Comparison of ENCODE assay signal across 14 cellular contexts in the genomic region with DNA sequence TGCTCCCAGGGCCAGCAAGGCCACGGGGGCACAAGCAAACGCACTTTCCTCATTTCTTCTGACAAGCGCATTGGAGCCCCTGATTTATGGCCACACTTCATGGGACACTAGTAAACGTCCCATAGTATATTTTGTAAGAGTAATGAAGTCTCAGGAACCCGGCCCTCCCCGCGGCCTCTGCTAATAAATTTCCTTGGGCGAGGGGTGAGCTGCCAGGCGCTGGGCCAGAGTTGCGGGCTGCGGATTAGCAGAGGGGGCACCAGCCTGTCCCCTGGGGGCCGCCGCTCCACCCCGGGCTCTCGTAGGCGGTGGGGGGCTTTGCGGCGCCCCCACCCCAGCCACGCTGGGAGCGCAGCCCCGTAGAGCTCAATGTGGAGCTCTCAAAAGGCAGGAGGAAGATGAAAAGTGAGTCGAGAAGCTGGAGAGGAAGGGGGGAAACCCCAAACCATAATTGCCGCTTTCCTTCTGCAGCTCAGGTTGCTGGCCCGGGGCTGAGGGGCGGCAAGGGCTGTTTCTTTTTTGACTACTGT.
DNase-seq lines count a peak whose midpoint lies in the region; ATAC-seq and TF ChIP-seq lines count a peak whose summit lies in the region.
"Had no signal": no experiment of that assay in that cellular context is flagged by ENCODE, and none has a peak within 500 bp of the region (broad histone marks: within the 10 kb centered on the region; RNA-seq: fewer than 3 reads in every experiment).

No MANE protein-coding gene starts in this region.

- CTCF ChIA-PET in WTC11 (lab: Charles Lee): interaction anchor here (1.0 to 2.1 kb wide), 2 partner anchors 75 to 85 kb away, joined by 3 to 20 read pairs; no protein-coding TSS in a partner anchor
- CTCF ChIA-PET in activated CD4-positive, alpha-beta memory T cell treated with anti-CD3 and anti-CD28 coated beads for 36 hours (lab: Charles Lee): interaction anchor here (2.1 kb wide), 1 partner anchor 86 kb away, joined by 9 read pairs; no protein-coding TSS in a partner anchor

- ATAC-seq in WTC11 (peak; percentile 9; the same call in 1 of the 2 replicates), memory B cell (ENCODE audit: low read depth) (no peak), HG02763 (IDR thresholded peaks at IDR 0.05; ENCODE audit: unreplicated experiment) (no peak)
- ATAC-seq: pancreas had no signal

- peak overlapping the region; percentile 61 for H3K4me3 Mint-ChIP-seq in activated naive CD4-positive, alpha-beta T cell treated with anti-CD3 and anti-CD28 coated beads, Interleukin-2, amount 50 U/mL, for 24 hours
- no peak overlapping the region for H3K4me3 Mint-ChIP-seq in WTC11
- H3K4me3 Mint-ChIP-seq in memory B cell: peak overlapping the region; percentile 29
- no peak overlapping the region for H3K4me3 Mint-ChIP-seq in glutamatergic neuron (ENCODE audit: unreplicated experiment)
- no peak overlapping the region for H3K4me3 Mint-ChIP-seq in activated CD4-positive, alpha-beta memory T cell treated with anti-CD3 and anti-CD28 coated beads for 36 hours

- POLR2A ChIA-PET in WTC11 (lab: Charles Lee): no interaction called here
- POLR2A ChIA-PET in activated CD4-positive, alpha-beta memory T cell treated with anti-CD3 and anti-CD28 coated beads for 36 hours (lab: Charles Lee): no interaction called here

- no peaks in the 10 kb centered on the region for H3K36me3 Mint-ChIP-seq in activated naive CD4-positive, alpha-beta T cell treated with anti-CD3 and anti-CD28 coated beads, Interleukin-2, amount 50 U/mL, for 24 hours
- H3K36me3 Mint-ChIP-seq in WTC11 (no peaks in the 10 kb centered on the region), memory B cell (no peaks in the 10 kb centered on the region), glutamatergic neuron (ENCODE audit: unreplicated experiment) (no peaks in the 10 kb centered on the region)
- no peaks in the 10 kb centered on the region for H3K36me3 Mint-ChIP-seq in activated CD4-positive, alpha-beta memory T cell treated with anti-CD3 and anti-CD28 coated beads for 36 hours

- H3K27me3 Mint-ChIP-seq in activated naive CD4-positive, alpha-beta T cell treated with anti-CD3 and anti-CD28 coated beads, Interleukin-2, amount 50 U/mL, for 24 hours: peaks cover 21% of the 10 kb centered on the region
- H3K27me3 Mint-ChIP-seq in WTC11 (ENCODE audit: low read depth) (no peaks in the 10 kb centered on the region), memory B cell (peaks cover 20% of the 10 kb centered on the region), glutamatergic neuron (ENCODE audit: unreplicated experiment) (no peaks in the 10 kb centered on the region)
- H3K27me3 Mint-ChIP-seq in activated CD4-positive, alpha-beta memory T cell treated with anti-CD3 and anti-CD28 coated beads for 36 hours: peaks cover 25% of the 10 kb centered on the region

- no peak overlapping the region for H3K27ac Mint-ChIP-seq in activated naive CD4-positive, alpha-beta T cell treated with anti-CD3 and anti-CD28 coated beads, Interleukin-2, amount 50 U/mL, for 24 hours
- no peak overlapping the region for H3K27ac Mint-ChIP-seq in WTC11
- no peak overlapping the region for H3K27ac Mint-ChIP-seq in memory B cell
- H3K27ac Mint-ChIP-seq in glutamatergic neuron (ENCODE audit: unreplicated experiment): no peak overlapping the region
- H3K27ac Mint-ChIP-seq in activated CD4-positive, alpha-beta memory T cell treated with anti-CD3 and anti-CD28 coated beads for 36 hours: no peak overlapping the region

- TF ChIP-seq CTCF in WTC11 (IDR thresholded peaks at IDR 0.05) (no peak), glutamatergic neuron (IDR thresholded peaks at IDR 0.05; ENCODE audit: partially characterized antibody, unreplicated experiment) (no peak)

- H3K4me1 Mint-ChIP-seq in activated naive CD4-positive, alpha-beta T cell treated with anti-CD3 and anti-CD28 coated beads, Interleukin-2, amount 50 U/mL, for 24 hours: peaks cover 6% of the 10 kb centered on the region
- H3K4me1 Mint-ChIP-seq in WTC11: peaks cover 30% of the 10 kb centered on the region
- peaks cover 7% of the 10 kb centered on the region for H3K4me1 Mint-ChIP-seq in memory B cell
- peaks cover 3% of the 10 kb centered on the region for H3K4me1 Mint-ChIP-seq in glutamatergic neuron (ENCODE audit: low read depth, unreplicated experiment)
- peaks cover 4% of the 10 kb centered on the region for H3K4me1 Mint-ChIP-seq in activated CD4-positive, alpha-beta memory T cell treated with anti-CD3 and anti-CD28 coated beads for 36 hours (ENCODE audit: low read depth)

- no peak for DNase-seq in activated naive CD4-positive, alpha-beta T cell (lab: John Stamatoyannopoulos, UW)
- DNase-seq in WTC11 (ENCODE audit: low spot score) (no peak), memory B cell (ENCODE audit: low spot score in 2 of 2) (no peak), glutamatergic neuron (no peak), RKO (ENCODE audit: low spot score) (no peak)
- no peak for DNase-seq in activated CD4-positive, alpha-beta memory T cell treated with anti-CD3 and anti-CD28 coated beads for 36 hours
- DNase-seq: activated CD4-positive, alpha-beta T cell treated with anti-CD3 and anti-CD28 coated beads, Interleukin-2, amount 50 U/mL, for 1 hour; DMS153; mesenchymal stem cell; MM.1S; NCI-H226; pancreas had no signal

- intact Hi-C loops in activated CD4-positive, alpha-beta memory T cell treated with anti-CD3 and anti-CD28 coated beads for 36 hours (cut with micrococcal nuclease): loop anchor here (10.0 kb wide), 1 partner anchor 86 kb away; no protein-coding TSS in a partner anchor

- no peaks in the 10 kb centered on the region for H3K9me3 Mint-ChIP-seq in activated naive CD4-positive, alpha-beta T cell treated with anti-CD3 and anti-CD28 coated beads, Interleukin-2, amount 50 U/mL, for 24 hours
- H3K9me3 Mint-ChIP-seq in WTC11 (no peaks in the 10 kb centered on the region), memory B cell (no peaks in the 10 kb centered on the region), glutamatergic neuron (ENCODE audit: unreplicated experiment) (no peaks in the 10 kb centered on the region)
- no peaks in the 10 kb centered on the region for H3K9me3 Mint-ChIP-seq in activated CD4-positive, alpha-beta memory T cell treated with anti-CD3 and anti-CD28 coated beads for 36 hours

TF ChIP-seq in WTC11, 78 proteins besides CTCF, POLR2A, EP300 and RAD21:
- TF ChIP-seq GABPB1 (CRISPR knock-in tag; IDR thresholded peaks at IDR 0.05) (no peak), ZNF121 (CRISPR knock-in tag; IDR thresholded peaks at IDR 0.05) (no peak), FOXP1 (CRISPR knock-in tag; IDR thresholded peaks at IDR 0.05; ENCODE audit: borderline replicate concordance) (no peak), OVOL2 (CRISPR knock-in tag; IDR thresholded peaks at IDR 0.05; ENCODE audit: borderline replicate concordance) (no peak)
- TF ChIP-seq, protein P1, sequence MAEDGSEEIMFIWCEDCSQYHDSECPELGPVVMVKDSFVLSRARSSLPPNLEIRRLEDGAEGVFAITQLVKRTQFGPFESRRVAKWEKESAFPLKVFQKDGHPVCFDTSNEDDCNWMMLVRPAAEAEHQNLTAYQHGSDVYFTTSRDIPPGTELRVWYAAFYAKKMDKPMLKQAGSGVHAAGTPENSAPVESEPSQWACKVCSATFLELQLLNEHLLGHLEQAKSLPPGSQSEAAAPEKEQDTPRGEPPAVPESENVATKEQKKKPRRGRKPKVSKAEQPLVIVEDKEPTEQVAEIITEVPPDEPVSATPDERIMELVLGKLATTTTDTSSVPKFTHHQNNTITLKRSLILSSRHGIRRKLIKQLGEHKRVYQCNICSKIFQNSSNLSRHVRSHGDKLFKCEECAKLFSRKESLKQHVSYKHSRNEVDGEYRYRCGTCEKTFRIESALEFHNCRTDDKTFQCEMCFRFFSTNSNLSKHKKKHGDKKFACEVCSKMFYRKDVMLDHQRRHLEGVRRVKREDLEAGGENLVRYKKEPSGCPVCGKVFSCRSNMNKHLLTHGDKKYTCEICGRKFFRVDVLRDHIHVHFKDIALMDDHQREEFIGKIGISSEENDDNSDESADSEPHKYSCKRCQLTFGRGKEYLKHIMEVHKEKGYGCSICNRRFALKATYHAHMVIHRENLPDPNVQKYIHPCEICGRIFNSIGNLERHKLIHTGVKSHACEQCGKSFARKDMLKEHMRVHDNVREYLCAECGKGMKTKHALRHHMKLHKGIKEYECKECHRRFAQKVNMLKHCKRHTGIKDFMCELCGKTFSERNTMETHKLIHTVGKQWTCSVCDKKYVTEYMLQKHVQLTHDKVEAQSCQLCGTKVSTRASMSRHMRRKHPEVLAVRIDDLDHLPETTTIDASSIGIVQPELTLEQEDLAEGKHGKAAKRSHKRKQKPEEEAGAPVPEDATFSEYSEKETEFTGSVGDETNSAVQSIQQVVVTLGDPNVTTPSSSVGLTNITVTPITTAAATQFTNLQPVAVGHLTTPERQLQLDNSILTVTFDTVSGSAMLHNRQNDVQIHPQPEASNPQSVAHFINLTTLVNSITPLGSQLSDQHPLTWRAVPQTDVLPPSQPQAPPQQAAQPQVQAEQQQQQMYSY (CRISPR knock-in tag; IDR thresholded peaks at IDR 0.05): no peak
- TF ChIP-seq, protein P2, sequence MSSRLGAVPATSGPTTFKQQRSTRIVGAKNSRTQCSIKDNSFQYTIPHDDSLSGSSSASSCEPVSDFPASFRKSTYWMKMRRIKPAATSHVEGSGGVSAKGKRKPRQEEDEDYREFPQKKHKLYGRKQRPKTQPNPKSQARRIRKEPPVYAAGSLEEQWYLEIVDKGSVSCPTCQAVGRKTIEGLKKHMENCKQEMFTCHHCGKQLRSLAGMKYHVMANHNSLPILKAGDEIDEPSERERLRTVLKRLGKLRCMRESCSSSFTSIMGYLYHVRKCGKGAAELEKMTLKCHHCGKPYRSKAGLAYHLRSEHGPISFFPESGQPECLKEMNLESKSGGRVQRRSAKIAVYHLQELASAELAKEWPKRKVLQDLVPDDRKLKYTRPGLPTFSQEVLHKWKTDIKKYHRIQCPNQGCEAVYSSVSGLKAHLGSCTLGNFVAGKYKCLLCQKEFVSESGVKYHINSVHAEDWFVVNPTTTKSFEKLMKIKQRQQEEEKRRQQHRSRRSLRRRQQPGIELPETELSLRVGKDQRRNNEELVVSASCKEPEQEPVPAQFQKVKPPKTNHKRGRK (CRISPR knock-in tag; IDR thresholded peaks at IDR 0.05; ENCODE audit: borderline replicate concordance): no peak

Comparison
In these comparisons a context has a peak if more than half of its experiments do, and no peak if none do; other contexts are left out.
1. H3K4me3 Mint-ChIP-seq: peak in activated naive CD4-positive, alpha-beta T cell treated with anti-CD3 and anti-CD28 coated beads, Interleukin-2, amount 50 U/mL, for 24 hours (single experiment) and memory B cell (single experiment); none in WTC11 (single experiment), glutamatergic neuron (single experiment) and activated CD4-positive, alpha-beta memory T cell treated with anti-CD3 and anti-CD28 coated beads for 36 hours (single experiment).